Comparison of ENCODE assay signal across 1 cellular context in genomic region chr4:158192439-158193158, GRCh38.
TF ChIP-seq lines count a peak whose summit lies in the region.

No MANE protein-coding gene starts in this region.

TF ChIP-seq in neural cell, 6 proteins besides CTCF, POLR2A, EP300 and RAD21:
- TF ChIP-seq, protein P1, sequence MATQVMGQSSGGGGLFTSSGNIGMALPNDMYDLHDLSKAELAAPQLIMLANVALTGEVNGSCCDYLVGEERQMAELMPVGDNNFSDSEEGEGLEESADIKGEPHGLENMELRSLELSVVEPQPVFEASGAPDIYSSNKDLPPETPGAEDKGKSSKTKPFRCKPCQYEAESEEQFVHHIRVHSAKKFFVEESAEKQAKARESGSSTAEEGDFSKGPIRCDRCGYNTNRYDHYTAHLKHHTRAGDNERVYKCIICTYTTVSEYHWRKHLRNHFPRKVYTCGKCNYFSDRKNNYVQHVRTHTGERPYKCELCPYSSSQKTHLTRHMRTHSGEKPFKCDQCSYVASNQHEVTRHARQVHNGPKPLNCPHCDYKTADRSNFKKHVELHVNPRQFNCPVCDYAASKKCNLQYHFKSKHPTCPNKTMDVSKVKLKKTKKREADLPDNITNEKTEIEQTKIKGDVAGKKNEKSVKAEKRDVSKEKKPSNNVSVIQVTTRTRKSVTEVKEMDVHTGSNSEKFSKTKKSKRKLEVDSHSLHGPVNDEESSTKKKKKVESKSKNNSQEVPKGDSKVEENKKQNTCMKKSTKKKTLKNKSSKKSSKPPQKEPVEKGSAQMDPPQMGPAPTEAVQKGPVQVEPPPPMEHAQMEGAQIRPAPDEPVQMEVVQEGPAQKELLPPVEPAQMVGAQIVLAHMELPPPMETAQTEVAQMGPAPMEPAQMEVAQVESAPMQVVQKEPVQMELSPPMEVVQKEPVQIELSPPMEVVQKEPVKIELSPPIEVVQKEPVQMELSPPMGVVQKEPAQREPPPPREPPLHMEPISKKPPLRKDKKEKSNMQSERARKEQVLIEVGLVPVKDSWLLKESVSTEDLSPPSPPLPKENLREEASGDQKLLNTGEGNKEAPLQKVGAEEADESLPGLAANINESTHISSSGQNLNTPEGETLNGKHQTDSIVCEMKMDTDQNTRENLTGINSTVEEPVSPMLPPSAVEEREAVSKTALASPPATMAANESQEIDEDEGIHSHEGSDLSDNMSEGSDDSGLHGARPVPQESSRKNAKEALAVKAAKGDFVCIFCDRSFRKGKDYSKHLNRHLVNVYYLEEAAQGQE (IDR thresholded peaks at IDR 0.05; ENCODE audit: borderline replicate concordance): no peak
- TF ChIP-seq MXI1 (conservative IDR thresholded peaks at IDR 0.05; ENCODE audit: poor library complexity, severe bottlenecking) (no peak), EZH2 (IDR thresholded peaks at IDR 0.05; ENCODE audit: borderline replicate concordance, insufficient read depth, low read length, poor library complexity, severe bottlenecking) (no peak), TAF1 (IDR thresholded peaks at IDR 0.05; ENCODE audit: low read depth) (no peak), SMC3 (conservative IDR thresholded peaks at IDR 0.05; ENCODE audit: poor library complexity) (no peak), POLR2AphosphoS5 (IDR thresholded peaks at IDR 0.05) (no peak)
